ENCODE assay signal across 9 cellular contexts in the genomic region with DNA sequence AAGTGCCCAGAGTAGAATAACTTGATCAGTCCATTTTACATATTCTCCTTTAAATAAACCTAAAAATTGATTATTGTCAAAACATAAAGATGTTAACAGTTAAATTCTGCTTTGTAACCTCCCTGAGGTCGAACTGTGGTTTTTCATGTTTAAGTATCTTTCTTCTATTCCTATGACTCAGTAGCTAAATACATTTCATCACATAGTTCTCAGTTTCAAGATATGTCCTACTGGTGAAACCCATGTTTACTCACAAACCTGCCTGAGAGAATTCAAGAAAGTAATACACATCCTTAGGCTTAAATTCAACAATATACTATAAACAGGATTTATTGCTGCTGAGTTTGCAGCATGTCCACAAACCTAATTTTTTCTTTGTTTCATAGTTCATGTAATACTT.
DNase-seq lines count a peak whose midpoint lies in the region; ATAC-seq and TF ChIP-seq lines count a peak whose summit lies in the region.
"Had no signal": no experiment of that assay in that cellular context is flagged by ENCODE, and none has a peak within 500 bp of the region (broad histone marks: within the 10 kb centered on the region; RNA-seq: fewer than 3 reads in every experiment).

No MANE protein-coding gene starts in this region.

- H3K27me3 ChIP-seq in DND-41 (ENCODE audit: insufficient read depth, low read length, poor library complexity) (no peaks in the 10 kb centered on the region), MM.1S (replicated peaks; ENCODE audit: insufficient read depth, low read length) (no peaks in the 10 kb centered on the region), osteoblast (ENCODE audit: insufficient read depth, low read length) (no peaks in the 10 kb centered on the region), A673 (replicated peaks; ENCODE audit: insufficient read depth, low read depth, low read length, poor library complexity) (no peaks in the 10 kb centered on the region)
- H3K27me3 ChIP-seq: MG63 had no signal

- H2AFZ ChIP-seq in DND-41 (ENCODE audit: low read depth, low read length) (no peak overlapping the region), MM.1S (ENCODE audit: low read length) (no peak overlapping the region), osteoblast (ENCODE audit: low read length) (no peak overlapping the region)

- intact Hi-C loops in A673 (cut with micrococcal nuclease; ENCODE audit: unreplicated experiment), result no loop called here

- no peaks in the 10 kb centered on the region for H3K4me1 Mint-ChIP-seq in activated CD8-positive, alpha-beta memory T cell treated with anti-CD3 and anti-CD28 coated beads, Interleukin-2, amount 10 ng/mL, durations not matched to agents 7 days and 5 days

- H3K9ac ChIP-seq in DND-41 (ENCODE audit: low read depth, low read length) (no peak overlapping the region), MM.1S (ENCODE audit: low read length) (no peak overlapping the region)

- TF ChIP-seq CTCF in DND-41 (IDR thresholded peaks at IDR 0.05; ENCODE audit: borderline replicate concordance, extremely low read depth, low read length, poor library complexity, severe bottlenecking) (no peak), MM.1S (IDR thresholded peaks at IDR 0.05; ENCODE audit: low read length) (no peak), osteoblast (IDR thresholded peaks at IDR 0.05; ENCODE audit: extremely low read depth, low read depth, low read length) (no peak), A673 (conservative IDR thresholded peaks at IDR 0.05; ENCODE audit: low read depth, low read length) (no peak)

- CTCF ChIA-PET in A673 (lab: Charles Lee), result no interaction called here
- CTCF ChIA-PET in activated CD8-positive, alpha-beta memory T cell treated with anti-CD3 and anti-CD28 coated beads, Interleukin-2, amount 10 ng/mL, durations not matched to agents 7 days and 5 days (lab: Charles Lee), result no interaction called here

- H3K4me3 ChIP-seq in DND-41 (ENCODE audit: low read depth in 1 of 2, low read length in 2 of 2) (no peak overlapping the region), MM.1S (ENCODE audit: low read length) (no peak overlapping the region), osteoblast (ENCODE audit: insufficient read depth, low read length) (no peak overlapping the region), A673 (ENCODE audit: low read depth, low read length, poor library complexity, severe bottlenecking) (no peak overlapping the region)
- H3K4me3 ChIP-seq: MG63 had no signal

- H3K36me3 Mint-ChIP-seq in activated CD8-positive, alpha-beta memory T cell treated with anti-CD3 and anti-CD28 coated beads, Interleukin-2, amount 10 ng/mL, durations not matched to agents 7 days and 5 days, result no peaks in the 10 kb centered on the region

- H3K79me2 ChIP-seq in DND-41 (ENCODE audit: insufficient read depth, low read length), result no peaks in the 10 kb centered on the region
- H3K79me2 ChIP-seq in MM.1S (ENCODE audit: low read length), result no peaks in the 10 kb centered on the region
- H3K79me2 ChIP-seq in osteoblast (ENCODE audit: insufficient read depth, low read length), result no peaks in the 10 kb centered on the region

- no peaks in the 10 kb centered on the region for H3K9me2 ChIP-seq in MM.1S (replicated peaks; ENCODE audit: insufficient read depth, low read length)

- no peaks in the 10 kb centered on the region for H3K36me3 ChIP-seq in DND-41 (ENCODE audit: insufficient read depth, low read length)
- H3K36me3 ChIP-seq in MM.1S (replicated peaks; ENCODE audit: insufficient read depth, low read length), result no peaks in the 10 kb centered on the region
- H3K36me3 ChIP-seq in osteoblast (ENCODE audit: insufficient read depth, low read length), result no peaks in the 10 kb centered on the region
- no peaks in the 10 kb centered on the region for H3K36me3 ChIP-seq in A673 (ENCODE audit: insufficient read depth, low read length, poor library complexity, severe bottlenecking)
- H3K36me3 ChIP-seq: MG63 had no signal

- H3K4me1 ChIP-seq in DND-41 (ENCODE audit: insufficient read depth, low read length) (peaks cover 6% of the 10 kb centered on the region; the same call in 1 of the 2 replicates), MM.1S (ENCODE audit: low read length) (no peaks in the 10 kb centered on the region), osteoblast (ENCODE audit: insufficient read depth, low read length) (no peaks in the 10 kb centered on the region), A673 (ENCODE audit: insufficient read depth, low read length, poor library complexity, severe bottlenecking) (peaks cover 23% of the 10 kb centered on the region)

- H3K4me2 ChIP-seq in DND-41 (ENCODE audit: insufficient read depth, low read length) (no peak overlapping the region), MM.1S (ENCODE audit: low read depth, low read length) (no peak overlapping the region), osteoblast (ENCODE audit: insufficient read depth, low read length) (no peak overlapping the region)

- no TSS peak for BruUV-seq in A673 (replicated peaks; lab: Mats Ljungman, UMichigan)

- no peak overlapping the region for H3K27ac ChIP-seq in DND-41 (ENCODE audit: low read length)
- H3K27ac ChIP-seq in MM.1S (ENCODE audit: low read length), result no peak overlapping the region
- H3K27ac ChIP-seq in osteoblast (ENCODE audit: low read depth, low read length), result no peak overlapping the region
- H3K27ac ChIP-seq in A673 (ENCODE audit: low read depth, low read length, poor library complexity, severe bottlenecking), result no peak overlapping the region

- peaks cover 4% of the 10 kb centered on the region for H3K9me3 Mint-ChIP-seq in activated CD8-positive, alpha-beta memory T cell treated with anti-CD3 and anti-CD28 coated beads, Interleukin-2, amount 10 ng/mL, durations not matched to agents 7 days and 5 days (ENCODE audit: low read depth)

- no peaks in the 10 kb centered on the region for H3F3A ChIP-seq in MM.1S (ENCODE audit: insufficient read depth, low read length)

- peak; percentile 54; the same call in 1 of the 3 replicates for ATAC-seq in DND-41 (ENCODE audit: insufficient read depth, low read depth)
- ATAC-seq in GM19328 (IDR thresholded peaks at IDR 0.05; ENCODE audit: unreplicated experiment), result peak; percentile 89
- ATAC-seq in HG02884 (IDR thresholded peaks at IDR 0.05; ENCODE audit: unreplicated experiment), result peak; percentile 98
- no peak for ATAC-seq in activated CD8-positive, alpha-beta memory T cell treated with anti-CD3 and anti-CD28 coated beads, Interleukin-2, amount 10 ng/mL, durations not matched to agents 7 days and 5 days

- no peak overlapping the region for H3K27ac Mint-ChIP-seq in activated CD8-positive, alpha-beta memory T cell treated with anti-CD3 and anti-CD28 coated beads, Interleukin-2, amount 10 ng/mL, durations not matched to agents 7 days and 5 days

- DNase-seq in DND-41, result no peak
- peak; percentile 18 for DNase-seq in MM.1S
- DNase-seq in mucosa of gallbladder (ENCODE audit: low spot score), result no peak
- no peak for DNase-seq in osteoblast (ENCODE audit: insufficient read length, low spot score, missing footprints)
- no peak for DNase-seq in A673 (ENCODE audit: low spot score)
- DNase-seq in activated CD8-positive, alpha-beta memory T cell treated with anti-CD3 and anti-CD28 coated beads, Interleukin-2, amount 10 ng/mL, durations not matched to agents 7 days and 5 days, result no peak
- DNase-seq: MG63 had no signal

- no peaks in the 10 kb centered on the region for H3K27me3 Mint-ChIP-seq in activated CD8-positive, alpha-beta memory T cell treated with anti-CD3 and anti-CD28 coated beads, Interleukin-2, amount 10 ng/mL, durations not matched to agents 7 days and 5 days

- POLR2A ChIA-PET in A673 (lab: Charles Lee; ENCODE audit: low non-redundant PET), result no interaction called here

- H4K20me1 ChIP-seq in DND-41 (ENCODE audit: insufficient read depth, low read length) (no peaks in the 10 kb centered on the region), MM.1S (ENCODE audit: insufficient read depth, low read length) (no peaks in the 10 kb centered on the region), osteoblast (ENCODE audit: insufficient read depth, low read length) (no peaks in the 10 kb centered on the region)

- H3K9me3 ChIP-seq in DND-41 (ENCODE audit: insufficient read depth, low read length, severe bottlenecking), result no peaks in the 10 kb centered on the region
- H3K9me3 ChIP-seq in MM.1S (replicated peaks; ENCODE audit: insufficient read depth, low read length), result no peaks in the 10 kb centered on the region
- H3K9me3 ChIP-seq in osteoblast (ENCODE audit: low read depth, low read length), result no peaks in the 10 kb centered on the region
- no peaks in the 10 kb centered on the region for H3K9me3 ChIP-seq in A673 (ENCODE audit: low read depth, low read length, poor library complexity, severe bottlenecking)
- H3K9me3 ChIP-seq: MG63 had no signal

- no peak overlapping the region for H3K4me3 Mint-ChIP-seq in activated CD8-positive, alpha-beta memory T cell treated with anti-CD3 and anti-CD28 coated beads, Interleukin-2, amount 10 ng/mL, durations not matched to agents 7 days and 5 days
